28 cellular contexts compared by ENCODE assay signal in the genomic region with DNA sequence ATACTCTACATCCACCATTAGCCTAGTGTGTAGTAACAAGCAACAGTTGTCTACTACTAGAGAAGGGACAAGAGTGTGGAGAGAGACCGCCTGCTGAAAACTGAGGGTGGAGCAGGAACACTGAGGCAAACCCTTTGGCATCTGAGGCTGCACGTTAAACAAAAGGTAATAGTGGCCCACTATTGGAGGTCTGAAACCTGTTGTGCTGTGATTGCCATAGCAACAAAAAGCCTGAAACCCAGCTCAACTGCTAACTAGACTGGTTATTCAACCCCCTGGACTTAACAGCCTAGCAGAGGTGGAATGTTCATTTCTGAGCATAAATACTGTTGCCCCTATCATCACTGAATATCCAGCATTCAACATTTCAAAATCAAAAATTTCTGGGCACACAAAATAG. TPM values are rescaled to one million over a fixed set of nuclear protein-coding genes. Genes with fewer than 3 reads are reported as not detected.
"Had no signal": no experiment of that assay in that cellular context is flagged by ENCODE, and none has a peak within 500 bp of the region (broad histone marks: within the 10 kb centered on the region; RNA-seq: fewer than 3 reads in every experiment).

No MANE protein-coding gene starts in this region.

- H3K4me3 Mint-ChIP-seq: activated T-cell treated with anti-CD3 and anti-CD28 coated beads, Interleukin-2, amount 50 U/mL, for 24 hours; memory B cell; nephron; stimulated activated memory B cell treated with anti-CD40 and anti-IgM and Interleukin-4, amounts not matched to agents 10 μg/mL and 1 μg/mL and 100 μg/mL, for 72 hours had no signal

- H3K36me3 ChIP-seq: ascending aorta, brain microvascular endothelial cell, stomach, suprapubic skin, tibial nerve, uterus had no signal

- H3K9me3 ChIP-seq: suprapubic skin, uterus had no signal

- H3K27me3 Mint-ChIP-seq: activated T-helper 17 cell treated with anti-CD3 and anti-CD28 coated beads, Interleukin-2, amount 50 U/mL, for 72 hours had no signal

- FAIRE-seq: islet of Langerhans, small intestine had no signal

- DNase-seq: activated CD4-positive, alpha-beta T cell treated with anti-CD3 and anti-CD28 coated beads, Interleukin-2, amount 50 U/mL, for 4 hours; activated CD8-positive, alpha-beta memory T cell treated with anti-CD3 and anti-CD28 coated beads for 24 hours; activated CD8-positive, alpha-beta memory T cell treated with anti-CD3 and anti-CD28 coated beads, Interleukin-2, amount 50 U/mL, for 4 hours; activated T-cell treated with anti-CD3 and anti-CD28 coated beads, Interleukin-2, amount 50 U/mL, for 24 hours; brain microvascular endothelial cell; caudate nucleus; dermis blood vessel endothelial cell; effector CD8-positive, alpha-beta T cell; erythroblast; foreskin fibroblast; left cardiac atrium; nucleus accumbens; posterior cingulate gyrus; small intestine; stimulated activated CD4-positive, alpha-beta T cell treated with anti-CD3 and anti-CD28 coated beads, Interleukin-2, amount 100 ng/mL, for 24 hours; stomach; T-helper 9 cell; uterus had no signal

- H3K27ac Mint-ChIP-seq: activated naive CD4-positive, alpha-beta T cell treated with anti-CD3 and anti-CD28 coated beads, Interleukin-2, amount 50 U/mL, for 72 hours; activated T-cell treated with anti-CD3 and anti-CD28 coated beads, Interleukin-2, amount 50 U/mL, for 24 hours; activated T-helper 17 cell treated with anti-CD3 and anti-CD28 coated beads, Interleukin-2, amount 50 U/mL, for 72 hours; memory B cell; nephron; stimulated activated memory B cell treated with anti-CD40 and anti-IgM and Interleukin-4, amounts not matched to agents 10 μg/mL and 1 μg/mL and 100 μg/mL, for 72 hours had no signal

- H3K27me3 ChIP-seq: ascending aorta, brain microvascular endothelial cell, suprapubic skin, tibial nerve, uterus had no signal

- H3K4me3 ChIP-seq: ascending aorta, stomach, suprapubic skin, tibial nerve, uterus had no signal

- H3K27ac ChIP-seq: ascending aorta, brain microvascular endothelial cell, stomach, suprapubic skin, tibial nerve, uterus had no signal

- H3K4me1 Mint-ChIP-seq: memory B cell; nephron; stimulated activated memory B cell treated with anti-CD40 and anti-IgM and Interleukin-4, amounts not matched to agents 10 μg/mL and 1 μg/mL and 100 μg/mL, for 72 hours had no signal

- ATAC-seq: activated naive CD4-positive, alpha-beta T cell treated with anti-CD3 and anti-CD28 coated beads, Interleukin-2, amount 50 U/mL, for 72 hours; left cardiac atrium; sciatic nerve; stimulated activated memory B cell treated with anti-CD40 and anti-IgM and Interleukin-4, amounts not matched to agents 10 μg/mL and 1 μg/mL and 100 μg/mL, for 72 hours had no signal

- H3K36me3 Mint-ChIP-seq: stimulated activated memory B cell treated with anti-CD40 and anti-IgM and Interleukin-4, amounts not matched to agents 10 μg/mL and 1 μg/mL and 100 μg/mL, for 72 hours had no signal

- H3K4me1 ChIP-seq: ascending aorta, stomach, suprapubic skin, tibial nerve, uterus had no signal

RNA-seq across cellular contexts. Expression of gene PPP4R4, which starts 43.0 kb away (rescaled TPM):
- total RNA-seq: ascending aorta, dermis blood vessel endothelial cell had no signal
